In the genomic region with DNA sequence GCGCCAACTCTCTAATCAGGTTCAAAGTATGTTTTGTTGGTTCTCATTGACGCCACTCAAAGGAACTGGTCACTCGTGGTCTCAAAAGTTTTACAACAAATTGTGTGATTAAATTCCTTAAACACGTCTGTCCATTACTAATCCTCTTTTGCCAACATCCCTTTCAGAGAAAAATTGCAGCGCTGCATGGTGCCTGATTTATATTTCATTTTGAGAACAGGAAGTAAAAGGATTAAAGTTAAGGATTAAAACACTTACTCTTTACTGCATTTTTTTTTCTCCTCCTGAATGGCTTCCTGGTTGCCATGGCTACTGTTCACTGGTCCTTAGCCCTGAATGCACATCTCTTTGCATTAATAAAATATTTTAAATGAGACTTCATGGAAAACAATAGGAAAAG, we compare ENCODE assay signal across 33 cellular contexts.
DNase-seq lines count a peak whose midpoint lies in the region; FAIRE-seq and TF ChIP-seq lines count a peak whose summit lies in the region.
"Had no signal": no experiment of that assay in that cellular context is flagged by ENCODE, and none has a peak within 500 bp of the region (broad histone marks: within the 10 kb centered on the region; RNA-seq: fewer than 3 reads in every experiment).

No MANE protein-coding gene starts in this region.

- TF ChIP-seq CTCF in A673 (conservative IDR thresholded peaks at IDR 0.05; ENCODE audit: low read depth, low read length) = no peak
- no peak for TF ChIP-seq CTCF in WERI-Rb-1 (IDR thresholded peaks at IDR 0.05; ENCODE audit: low read depth, low read length)

- FAIRE-seq in frontal cortex (lab: Jason Lieb, UNC) = no peak

- intact Hi-C loops in A673 (cut with micrococcal nuclease; ENCODE audit: unreplicated experiment) = no loop called here

- H3K36me3 ChIP-seq in A673 (ENCODE audit: insufficient read depth, low read length, poor library complexity, severe bottlenecking) (no peaks in the 10 kb centered on the region), WERI-Rb-1 (no peaks in the 10 kb centered on the region)
- H3K36me3 ChIP-seq: left lung, ovary, thoracic aorta, uterus had no signal

- no peaks in the 10 kb centered on the region for H3K9me3 ChIP-seq in A673 (ENCODE audit: low read depth, low read length, poor library complexity, severe bottlenecking)
- no peaks in the 10 kb centered on the region for H3K9me3 ChIP-seq in WERI-Rb-1 (ENCODE audit: severe bottlenecking)
- H3K9me3 ChIP-seq: left lung, ovary, SK-N-SH, thoracic aorta, uterus had no signal

- H3K4me3 ChIP-seq in A673 (ENCODE audit: low read depth, low read length, poor library complexity, severe bottlenecking) (no peak overlapping the region), WERI-Rb-1 (ENCODE audit: low read depth, low read length) (no peak overlapping the region)
- H3K4me3 ChIP-seq: left lung, ovary, thoracic aorta, uterus had no signal

- POLR2A ChIA-PET in A673 (lab: Charles Lee; ENCODE audit: low non-redundant PET) = no interaction called here

- no TSS peak for BruUV-seq in A673 (replicated peaks; lab: Mats Ljungman, UMichigan)

- DNase-seq in A673 (ENCODE audit: low spot score) (peak; percentile 94), amniotic epithelial cell (ENCODE audit: low read depth) (peak; percentile 44), left kidney (ENCODE audit: low read depth, low spot score) (peak; percentile 68), cortex of kidney (lab: John Stamatoyannopoulos, UW) (no peak), frontal cortex (ENCODE audit: low spot score in 2 of 2) (no peak), WERI-Rb-1 (no peak)
- DNase-seq in activated CD4-positive, alpha-beta T cell treated with anti-CD3 and anti-CD28 coated beads for 48 hours = no peak
- DNase-seq: activated CD4-positive, alpha-beta T cell treated with anti-CD3 and anti-CD28 coated beads, Interleukin-2, amount 50 U/mL, for 1 hour; activated CD8-positive, alpha-beta memory T cell treated with anti-CD3 and anti-CD28 coated beads, Interleukin-2, amount 10 ng/mL, durations not matched to agents 7 days and 5 days; activated naive CD4-positive, alpha-beta T cell treated with anti-CD3 and anti-CD28 coated beads, Interleukin-2, amount 10 ng/mL, durations not matched to agents 7 days and 5 days; activated T-cell treated with anti-CD3 and anti-CD28 coated beads, Interleukin-2, amount 50 U/mL, for 72 hours; aorta; C1 segment of cervical spinal cord; Calu3; cerebellar nuclear complex; HFFc6; KBM-7; left lung; MM.1S; naive B cell; NCI-H1436; NCI-H2107; NCI-H510A; ovary; retina; SK-N-SH; stimulated activated CD4-positive, alpha-beta T cell treated with anti-CD3 and anti-CD28 coated beads, Interleukin-12 subunit alpha, Interleukin-12 subunit beta, amount 100 ng/mL, for 4 hours; stimulated activated CD4-positive, alpha-beta T cell treated with anti-CD3 and anti-CD28 coated beads, Interleukin-4, amount 100 ng/mL, for 4 hours; stimulated activated naive CD4-positive, alpha-beta T cell; T-helper 2 cell; uterus had no signal

- TF ChIP-seq EP300 in Ishikawa (IDR thresholded peaks at IDR 0.05; ENCODE audit: borderline replicate concordance) = peak; percentile 89

- peak overlapping the region; percentile 2 for H3K27ac ChIP-seq in A673 (ENCODE audit: low read depth, low read length, poor library complexity, severe bottlenecking)
- H3K27ac ChIP-seq in WERI-Rb-1 = no peak overlapping the region
- H3K27ac ChIP-seq: left lung, ovary, thoracic aorta, uterus had no signal

- CTCF ChIA-PET in A673 (lab: Charles Lee) = no interaction called here

- H3K27me3 ChIP-seq in A673 (replicated peaks; ENCODE audit: insufficient read depth, low read depth, low read length, poor library complexity) = no peaks in the 10 kb centered on the region
- H3K27me3 ChIP-seq in WERI-Rb-1 (ENCODE audit: insufficient read depth, low read depth, severe bottlenecking) = no peaks in the 10 kb centered on the region
- H3K27me3 ChIP-seq: left lung, ovary, uterus had no signal

- H3K4me1 ChIP-seq in A673 (ENCODE audit: insufficient read depth, low read length, poor library complexity, severe bottlenecking) = peaks cover 65% of the 10 kb centered on the region
- H3K4me1 ChIP-seq: left lung, uterus had no signal

- no peak for TF ChIP-seq RAD21 in Ishikawa (IDR thresholded peaks at IDR 0.05; ENCODE audit: low read depth)

TF ChIP-seq in Ishikawa, 13 proteins besides CTCF, POLR2A, EP300 and RAD21:
- no peak for TF ChIP-seq ZBTB7A (IDR thresholded peaks at IDR 0.05; ENCODE audit: low read depth)
- TF ChIP-seq TEAD4 (IDR thresholded peaks at IDR 0.05) = peak; percentile 59
- TF ChIP-seq FOXM1 (IDR thresholded peaks at IDR 0.05; ENCODE audit: borderline replicate concordance, low read depth) = peak; percentile 85
- TF ChIP-seq NFIC (IDR thresholded peaks at IDR 0.05) = peak; percentile 46; the same call in 1 of the 2 replicates
- no peak for TF ChIP-seq TAF1 (IDR thresholded peaks at IDR 0.05; ENCODE audit: low read depth)
- TF ChIP-seq, protein P1, sequence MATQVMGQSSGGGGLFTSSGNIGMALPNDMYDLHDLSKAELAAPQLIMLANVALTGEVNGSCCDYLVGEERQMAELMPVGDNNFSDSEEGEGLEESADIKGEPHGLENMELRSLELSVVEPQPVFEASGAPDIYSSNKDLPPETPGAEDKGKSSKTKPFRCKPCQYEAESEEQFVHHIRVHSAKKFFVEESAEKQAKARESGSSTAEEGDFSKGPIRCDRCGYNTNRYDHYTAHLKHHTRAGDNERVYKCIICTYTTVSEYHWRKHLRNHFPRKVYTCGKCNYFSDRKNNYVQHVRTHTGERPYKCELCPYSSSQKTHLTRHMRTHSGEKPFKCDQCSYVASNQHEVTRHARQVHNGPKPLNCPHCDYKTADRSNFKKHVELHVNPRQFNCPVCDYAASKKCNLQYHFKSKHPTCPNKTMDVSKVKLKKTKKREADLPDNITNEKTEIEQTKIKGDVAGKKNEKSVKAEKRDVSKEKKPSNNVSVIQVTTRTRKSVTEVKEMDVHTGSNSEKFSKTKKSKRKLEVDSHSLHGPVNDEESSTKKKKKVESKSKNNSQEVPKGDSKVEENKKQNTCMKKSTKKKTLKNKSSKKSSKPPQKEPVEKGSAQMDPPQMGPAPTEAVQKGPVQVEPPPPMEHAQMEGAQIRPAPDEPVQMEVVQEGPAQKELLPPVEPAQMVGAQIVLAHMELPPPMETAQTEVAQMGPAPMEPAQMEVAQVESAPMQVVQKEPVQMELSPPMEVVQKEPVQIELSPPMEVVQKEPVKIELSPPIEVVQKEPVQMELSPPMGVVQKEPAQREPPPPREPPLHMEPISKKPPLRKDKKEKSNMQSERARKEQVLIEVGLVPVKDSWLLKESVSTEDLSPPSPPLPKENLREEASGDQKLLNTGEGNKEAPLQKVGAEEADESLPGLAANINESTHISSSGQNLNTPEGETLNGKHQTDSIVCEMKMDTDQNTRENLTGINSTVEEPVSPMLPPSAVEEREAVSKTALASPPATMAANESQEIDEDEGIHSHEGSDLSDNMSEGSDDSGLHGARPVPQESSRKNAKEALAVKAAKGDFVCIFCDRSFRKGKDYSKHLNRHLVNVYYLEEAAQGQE (IDR thresholded peaks at IDR 0.05; ENCODE audit: low read depth) = no peak

Comparison
In these comparisons a context has a peak if more than half of its experiments do, and no peak if none do; other contexts are left out.
1. DNase-seq: peak in A673 (single experiment), amniotic epithelial cell (single experiment) and left kidney (single experiment); none in activated CD4-positive, alpha-beta T cell treated with anti-CD3 and anti-CD28 coated beads for 48 hours (single experiment), cortex of kidney (single experiment), frontal cortex (0 of 2) and WERI-Rb-1 (single experiment).